19 cellular contexts compared by ENCODE assay signal in genomic region chr12:71090971-71091370, GRCh38.
DNase-seq lines count a peak whose midpoint lies in the region; ATAC-seq and TF ChIP-seq lines count a peak whose summit lies in the region.
"Had no signal": no experiment of that assay in that cellular context is flagged by ENCODE, and none has a peak within 500 bp of the region (broad histone marks: within the 10 kb centered on the region; RNA-seq: fewer than 3 reads in every experiment).

No MANE protein-coding gene starts in this region.

- RAD21 ChIA-PET in HCT116 (lab: Charles Lee; ENCODE audit: low non-redundant PET in 1 of 2, low total read pairs in 2 of 2, uncharacterized antibody in 2 of 2, unreplicated experiment in 2 of 2), result no interaction called here

- intact Hi-C loops in HCT116 (cut with micrococcal nuclease), result no loop called here
- intact Hi-C loops in Right ventricle myocardium superior (cut with DNase I), result no loop called here

- no peaks in the 10 kb centered on the region for H3K79me2 ChIP-seq in HCT116 (ENCODE audit: insufficient read depth, low read length)
- H3K79me2 ChIP-seq in smooth muscle cell (ENCODE audit: low read depth), result no peaks in the 10 kb centered on the region

- no peak overlapping the region for H3K4me3 ChIP-seq in HCT116 (replicated peaks in 1 of 2; ENCODE audit: low read depth in 1 of 2, low read length in 2 of 2)
- no peak overlapping the region for H3K4me3 ChIP-seq in epithelial cell of esophagus (ENCODE audit: low read length)
- H3K4me3 ChIP-seq in smooth muscle cell, result no peak overlapping the region
- H3K4me3 ChIP-seq: BLaER1, GM12878, GM23338 had no signal

- CTCF ChIA-PET in HCT116 (lab: Charles Lee), result no interaction called here

- POLR2A ChIA-PET in HCT116 (lab: Charles Lee), result no interaction called here

- H3K36me3 ChIP-seq in HCT116 (ENCODE audit: control insufficient read depth in 1 of 2, insufficient read depth in 2 of 2, low read length in 2 of 2) (no peaks in the 10 kb centered on the region), smooth muscle cell (ENCODE audit: low read depth) (no peaks in the 10 kb centered on the region)
- H3K36me3 ChIP-seq: BLaER1 had no signal

- no peak overlapping the region for H2AFZ ChIP-seq in HCT116 (ENCODE audit: low read depth, low read length, poor library complexity, severe bottlenecking)
- H2AFZ ChIP-seq in smooth muscle cell (ENCODE audit: low read depth), result no peak overlapping the region
- H2AFZ ChIP-seq: GM23338 had no signal

- no peak for ATAC-seq in HCT116
- ATAC-seq in Right ventricle myocardium superior (ENCODE audit: poor library complexity), result no peak
- ATAC-seq: CD8-positive, alpha-beta T cell; GM12878; GM23338 had no signal

- H3K4me2 ChIP-seq in HCT116 (ENCODE audit: low read length), result 0 out of 2 replicates have a peak overlapping the region, but pooled peaks have one; percentile 7
- H3K4me2 ChIP-seq in smooth muscle cell, result no peak overlapping the region
- H3K4me2 ChIP-seq: BLaER1, GM23338 had no signal

- H3K9ac ChIP-seq in HCT116 (ENCODE audit: low read length) (no peak overlapping the region), smooth muscle cell (ENCODE audit: low read depth) (no peak overlapping the region)
- H3K9ac ChIP-seq: BLaER1 had no signal

- H3K9me3 ChIP-seq in HCT116 (ENCODE audit: control insufficient read depth in 1 of 2, insufficient read depth in 1 of 2, low read depth in 1 of 2, low read length in 2 of 2) (no peaks in the 10 kb centered on the region), smooth muscle cell (replicated peaks; ENCODE audit: low read depth) (no peaks in the 10 kb centered on the region)
- H3K9me3 ChIP-seq: BLaER1, Caco-2 had no signal

- no peak for TF ChIP-seq RAD21 in HCT116 (IDR thresholded peaks at IDR 0.05; ENCODE audit: low read depth)

- no TSS peak for BruUV-seq in HCT116 (replicated peaks; lab: Mats Ljungman, UMichigan)

- no peak for TF ChIP-seq POLR2A in HCT116 (IDR thresholded peaks at IDR 0.05; ENCODE audit: borderline replicate concordance, extremely low read depth, insufficient read depth, insufficient read length)

- H4K20me1 ChIP-seq in HCT116 (ENCODE audit: insufficient read depth) (no peaks in the 10 kb centered on the region), smooth muscle cell (ENCODE audit: low read depth) (no peaks in the 10 kb centered on the region)
- H4K20me1 ChIP-seq: BLaER1 had no signal

- TF ChIP-seq CTCF in HCT116 (IDR thresholded peaks at IDR 0.05 in 2 of 3, conservative IDR thresholded peaks at IDR 0.05 in 1 of 3; ENCODE audit: borderline replicate concordance in 1 of 3, insufficient read depth in 1 of 3, low read depth in 2 of 3, low read length in 2 of 3), result no peak
- no peak for TF ChIP-seq CTCF in epithelial cell of esophagus (IDR thresholded peaks at IDR 0.05; ENCODE audit: insufficient read depth, low read depth, low read length, missing control alignments)
- no peak for TF ChIP-seq CTCF in smooth muscle cell (IDR thresholded peaks at IDR 0.05; ENCODE audit: borderline replicate concordance, insufficient read depth, poor library complexity, severe bottlenecking)

- H3K4me1 ChIP-seq in HCT116 (ENCODE audit: control insufficient read depth in 1 of 2, insufficient read depth in 2 of 2, low read length in 2 of 2) (peaks cover 0 to 28% of the 10 kb centered on the region in 2 experiments; a peak in 2 of 4 replicates), smooth muscle cell (ENCODE audit: low read depth) (no peaks in the 10 kb centered on the region)
- H3K4me1 ChIP-seq: BLaER1, Caco-2 had no signal

- H3F3A ChIP-seq in smooth muscle cell (ENCODE audit: low read depth), result no peaks in the 10 kb centered on the region

- H3K27me3 ChIP-seq in HCT116 (ENCODE audit: insufficient read depth, low read length), result no peaks in the 10 kb centered on the region
- H3K27me3 ChIP-seq in smooth muscle cell (ENCODE audit: low read depth), result no peaks in the 10 kb centered on the region
- H3K27me3 ChIP-seq: BLaER1 had no signal

- H3K27ac ChIP-seq in HCT116 (ENCODE audit: low read depth, low read length) (no peak overlapping the region), smooth muscle cell (ENCODE audit: low read depth) (peak overlapping the region; percentile 35)
- H3K27ac ChIP-seq: BLaER1, C4-2B had no signal

- peak; percentile 58 for DNase-seq in DMS53 (lab: John Stamatoyannopoulos, UW)
- no peak for DNase-seq in HCT116 (ENCODE audit: low read depth, low spot score)
- peak; percentile 70 for DNase-seq in epithelial cell of esophagus (ENCODE audit: low read depth)
- no peak for DNase-seq in smooth muscle cell (lab: John Stamatoyannopoulos, UW; ENCODE audit: unreplicated experiment)
- no peak for DNase-seq in Right ventricle myocardium superior
- no peak for DNase-seq in D341Med (ENCODE audit: low spot score)
- no peak for DNase-seq in T-helper 1 cell
- DNase-seq: Caco-2; CD4-positive, CD25-positive, alpha-beta regulatory T cell; CD8-positive, alpha-beta T cell; DMS79; EL; GDM1; H9; HFFc6 had no signal

- 81% methylated on average over 1 of the region's 1 CpG for WGBS in smooth muscle cell (ENCODE audit: low lambda C conversion rate)

- H3K9me2 ChIP-seq in HCT116 (ENCODE audit: insufficient read depth), result no peaks in the 10 kb centered on the region

TF ChIP-seq in HCT116, 20 proteins besides CTCF, POLR2A, EP300 and RAD21:
- no peak for TF ChIP-seq REST (IDR thresholded peaks at IDR 0.05; ENCODE audit: low read depth)
- TF ChIP-seq SRF (IDR thresholded peaks at IDR 0.05; ENCODE audit: low read depth), result no peak
- TF ChIP-seq ATF3 (IDR thresholded peaks at IDR 0.05), result no peak
- TF ChIP-seq ELF1 (IDR thresholded peaks at IDR 0.05; ENCODE audit: borderline replicate concordance, low read depth), result no peak
- TF ChIP-seq ZFX (IDR thresholded peaks at IDR 0.05), result no peak
- TF ChIP-seq ZNF274 (IDR thresholded peaks at IDR 0.05; ENCODE audit: low read depth, low read length), result no peak
- no peak for TF ChIP-seq POLR2AphosphoS5 (IDR thresholded peaks at IDR 0.05; ENCODE audit: low read depth, low read length)
- no peak for TF ChIP-seq EZH2phosphoT487 (IDR thresholded peaks at IDR 0.05; ENCODE audit: borderline replicate concordance)
- TF ChIP-seq SP1 (IDR thresholded peaks at IDR 0.05; ENCODE audit: low read depth), result no peak
- TF ChIP-seq SIN3A (IDR thresholded peaks at IDR 0.05; ENCODE audit: low read depth), result no peak
- TF ChIP-seq EGR1 (IDR thresholded peaks at IDR 0.05; ENCODE audit: low read depth), result no peak
- no peak for TF ChIP-seq MAX (IDR thresholded peaks at IDR 0.05)

Comparison
In these comparisons a context has a peak if more than half of its experiments do, and no peak if none do; other contexts are left out.
1. DNase-seq: peak in DMS53 (single experiment) and epithelial cell of esophagus (single experiment); none in HCT116 (single experiment), smooth muscle cell (single experiment), Right ventricle myocardium superior (single experiment), D341Med (single experiment) and T-helper 1 cell (0 of 5).